ENCODE assay signal across 8 cellular contexts in genomic region chr15:101651753-101652097, GRCh38. TPM values are rescaled to one million over a fixed set of nuclear protein-coding genes. Genes with fewer than 3 reads are reported as not detected.
DNase-seq lines count a peak whose midpoint lies in the region; ATAC-seq, FAIRE-seq and TF ChIP-seq lines count a peak whose summit lies in the region.

No MANE protein-coding gene starts in this region.

- peak overlapping the region; percentile 81 for H3K27ac ChIP-seq in trophoblast cell (ENCODE audit: low read depth, low read length)

- CTCF ChIA-PET in activated B cell treated with CpG ODN at 0.5 μM for 24 hours (lab: Charles Lee) (interaction anchor here (1.0 kb wide), 1 partner anchor 10 kb away, joined by 4 read pairs; no protein-coding TSS in a partner anchor), GM10248 (lab: Yijun Ruan, JAX) (interaction anchor here (0.7 to 1.3 kb wide), 2 partner anchors 9 to 352 kb away, joined by 3 to 11 read pairs; no protein-coding TSS in a partner anchor)

- no peaks in the 10 kb centered on the region for H3K9me3 Mint-ChIP-seq in activated B cell treated with CpG ODN at 0.5 μM for 24 hours

- peak overlapping the region; percentile 86 for H3K4me3 ChIP-seq in trophoblast cell (ENCODE audit: low read depth, low read length)

- peaks cover 9% of the 10 kb centered on the region for H3K79me2 ChIP-seq in trophoblast cell (ENCODE audit: control insufficient read depth, insufficient read depth, low read length, poor library complexity)

- H3K4me2 ChIP-seq in trophoblast cell (ENCODE audit: low read length) = peak overlapping the region; percentile 90

- peaks cover 11% of the 10 kb centered on the region for H3K79me1 ChIP-seq in trophoblast cell (ENCODE audit: low read length)

- H3K27ac Mint-ChIP-seq in activated B cell treated with CpG ODN at 0.5 μM for 24 hours = peak overlapping the region; percentile 90

- H2BK5ac ChIP-seq in trophoblast cell (ENCODE audit: low read depth, low read length, poor library complexity) = peak overlapping the region; percentile 83

- no peak overlapping the region for H2AK5ac ChIP-seq in trophoblast cell (ENCODE audit: low read length)

- H3K27me3 Mint-ChIP-seq in activated B cell treated with CpG ODN at 0.5 μM for 24 hours = no peaks in the 10 kb centered on the region

- H3K4me1 Mint-ChIP-seq in activated B cell treated with CpG ODN at 0.5 μM for 24 hours = peaks cover 46% of the 10 kb centered on the region

- peak overlapping the region; percentile 97 for H2AFZ ChIP-seq in trophoblast cell (ENCODE audit: insufficient read depth, low read length, poor library complexity)

- H4K91ac ChIP-seq in trophoblast cell (ENCODE audit: low read depth, low read length) = peak overlapping the region; percentile 81

- H2BK12ac ChIP-seq in trophoblast cell (ENCODE audit: low read length) = peak overlapping the region; percentile 35

- peak overlapping the region; percentile 92 for H3K4me3 Mint-ChIP-seq in activated B cell treated with CpG ODN at 0.5 μM for 24 hours

- peak overlapping the region; percentile 95 for H3K14ac ChIP-seq in trophoblast cell (ENCODE audit: low read length)

- no CpG with 5 or more reads among the region's 28 CpGs for WGBS in trophoblast cell (ENCODE audit: extremely low coverage, insufficient coverage, insufficient read length)

- H3K36me3 Mint-ChIP-seq in activated B cell treated with CpG ODN at 0.5 μM for 24 hours (ENCODE audit: low read depth) = peaks cover 27% of the 10 kb centered on the region

- peaks cover 3 to 11% of the 10 kb centered on the region in 2 experiments for H3K36me3 ChIP-seq in trophoblast cell (ENCODE audit: control insufficient read depth in 1 of 2, insufficient read depth in 2 of 2, low read length in 2 of 2)

- intact Hi-C loops in activated B cell treated with CpG ODN at 0.5 μM for 24 hours (cut with micrococcal nuclease) (loop anchor here (1.0 to 5.0 kb wide), 7 partner anchors 10 to 1049 kb away; partner anchors contain the start of genes ASB7, CHSY1, LINS1 and LRRK1), Right ventricle myocardium inferior (cut with DNase I) (loop anchor here (2.0 kb wide), 1 partner anchor 357 kb away; the partner anchor contains the start of gene SNRPA1)

- H4K12ac ChIP-seq in trophoblast cell (ENCODE audit: low read depth, low read length) = peak overlapping the region; percentile 92

- peak overlapping the region; percentile 90 for H2BK120ac ChIP-seq in trophoblast cell (ENCODE audit: insufficient read depth, low read length, poor library complexity)

- peak overlapping the region; percentile 94 for H4K8ac ChIP-seq in trophoblast cell (ENCODE audit: low read depth, low read length)

- peak; percentile 50 for ATAC-seq in GM21367 (IDR thresholded peaks at IDR 0.05; ENCODE audit: unreplicated experiment)
- peak; percentile 53 for ATAC-seq in activated B cell treated with CpG ODN at 0.5 μM for 24 hours (ENCODE audit: low read depth)
- peak; percentile 60 for ATAC-seq in Right ventricle myocardium inferior

- DNase-seq in COLO829 (ENCODE audit: low spot score) = peak; percentile 53
- DNase-seq in HTR-8/SVneo (ENCODE audit: insufficient read length, low spot score) = peak; percentile 28
- no peak for DNase-seq in activated B cell treated with CpG ODN at 0.5 μM for 24 hours
- no peak for DNase-seq in Right ventricle myocardium inferior (ENCODE audit: missing footprints)
- no peak for DNase-seq in trophoblast cell
- DNase-seq in GM10248 (ENCODE audit: extremely low spot score) = no peak
- no peak for DNase-seq in NCI-H1048 (lab: John Stamatoyannopoulos, UW)

- no peak overlapping the region for H3K23ac ChIP-seq in trophoblast cell (ENCODE audit: low read length)

- H3K9me3 ChIP-seq in trophoblast cell (ENCODE audit: insufficient read depth, low read depth, low read length) = no peaks in the 10 kb centered on the region

- peak overlapping the region; percentile 69 for H3K9ac ChIP-seq in trophoblast cell (ENCODE audit: low read length)

- peak overlapping the region; percentile 95 for H3K18ac ChIP-seq in trophoblast cell (ENCODE audit: low read length)

- H3K4ac ChIP-seq in trophoblast cell (ENCODE audit: low read depth, low read length) = peak overlapping the region; percentile 75

- POLR2A ChIA-PET in activated B cell treated with CpG ODN at 0.5 μM for 24 hours (lab: Charles Lee) = interaction anchor here (0.6 to 4.3 kb wide), 6 partner anchors 10 to 400 kb away, joined by 3 to 29 read pairs (median 6); partner anchors contain the start of genes CHSY1, SNRPA1 and TARS3
- POLR2A ChIA-PET in GM10248 (lab: Yijun Ruan, JAX) = no interaction called here

- TF ChIP-seq CTCF in activated B cell treated with CpG ODN at 0.5 μM for 24 hours (IDR thresholded peaks at IDR 0.05) (no peak), GM10248 (IDR thresholded peaks at IDR 0.05; ENCODE audit: control extremely low read depth, extremely low read depth, low read depth, missing control alignments) (no peak)

- no peaks in the 10 kb centered on the region for H3K27me3 ChIP-seq in trophoblast cell (ENCODE audit: insufficient read depth, low read length)

- H3K4me1 ChIP-seq in trophoblast cell (ENCODE audit: control insufficient read depth in 1 of 2, insufficient read depth in 2 of 2, low read length in 2 of 2) = peaks cover 5 to 6% of the 10 kb centered on the region in 2 experiments

- no peak for FAIRE-seq in HTR-8/SVneo (lab: Jason Lieb, UNC)

RNA-seq across cellular contexts. Expression of gene TM2D3, which starts 0.5 kb away (rescaled TPM):
- 45.8 and 49.9 TPM in 2 replicates for total RNA-seq in activated B cell treated with CpG ODN at 0.5 μM for 24 hours
- total RNA-seq in Right ventricle myocardium inferior = 49.9 TPM
- 31.0 and 33.1 TPM in 2 replicates for polyA plus RNA-seq in trophoblast cell (2013)

Comparison
In these comparisons a context has a peak if more than half of its experiments do, and no peak if none do; other contexts are left out.
1. DNase-seq: peak in COLO829 (single experiment) and HTR-8/SVneo (single experiment); none in activated B cell treated with CpG ODN at 0.5 μM for 24 hours (single experiment), Right ventricle myocardium inferior (single experiment), trophoblast cell (0 of 2), GM10248 (single experiment) and NCI-H1048 (single experiment).
2. Peak in every context shown above with its lines, with median percentiles within 50 percentile points of each other: ATAC-seq.